8 cellular contexts compared by ENCODE assay signal in the genomic region with DNA sequence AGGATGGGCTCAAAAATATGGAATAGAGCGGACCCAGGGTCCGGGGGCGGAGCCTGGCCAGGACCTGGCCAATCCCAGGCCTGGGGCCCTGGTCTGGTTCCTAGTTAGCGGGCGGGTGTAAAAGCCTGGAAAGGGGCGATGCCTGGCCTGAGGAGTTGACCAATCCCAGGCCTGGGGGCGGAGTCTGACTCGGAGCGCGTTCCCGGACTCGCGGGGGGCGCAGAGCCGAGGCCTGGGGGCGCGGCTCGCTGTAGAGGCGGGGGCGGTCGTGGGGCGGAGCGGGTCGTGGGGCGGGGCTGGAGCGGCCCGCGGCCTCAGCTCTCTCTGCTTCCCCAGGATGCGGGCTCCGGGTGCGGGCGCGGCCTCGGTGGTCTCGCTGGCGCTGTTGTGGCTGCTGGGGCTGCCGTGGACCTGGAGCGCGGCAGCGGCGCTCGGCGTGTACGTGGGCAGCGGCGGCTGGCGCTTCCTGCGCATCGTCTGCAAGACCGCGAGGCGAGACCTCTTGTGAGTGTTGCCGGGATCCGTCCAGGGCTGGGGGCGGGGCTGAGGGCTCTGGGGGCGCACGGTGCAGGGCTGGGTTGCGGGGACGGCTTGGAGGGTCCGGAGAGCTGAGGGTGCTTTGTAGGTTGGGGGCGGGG. TPM values are rescaled to one million over a fixed set of nuclear protein-coding genes. Genes with fewer than 3 reads are reported as not detected.
DNase-seq lines count a peak whose midpoint lies in the region; FAIRE-seq and TF ChIP-seq lines count a peak whose summit lies in the region.

Gene SLC27A1 (plus strand): TSS at position 321 of the 638 bp plus-strand sequence. CDS start 17 bp downstream, at position 338.

- no peaks in the 10 kb centered on the region for H3K9me3 ChIP-seq in endothelial cell of umbilical vein (replicated peaks; ENCODE audit: control insufficient read depth, insufficient read depth, low read length)

- peak within 1 kb of the TSS; percentile 88 for H3K4me3 Mint-ChIP-seq in mesothelial cell of epicardium

- peak; percentile 38 for TF ChIP-seq POLR2A in endothelial cell of umbilical vein (IDR thresholded peaks at IDR 0.05; ENCODE audit: low read depth, low read length)

- H3K27me3 Mint-ChIP-seq in mesothelial cell of epicardium (ENCODE audit: low read depth), result no peaks in the 10 kb centered on the region

- CTCF ChIA-PET in endothelial cell of umbilical vein (lab: Charles Lee), result interaction anchor here (0.6 to 2.7 kb wide), 6 partner anchors 26 to 296 kb away, joined by 3 to 13 read pairs (median 3); partner anchors contain the start of gene MVB12A

- H3K79me2 ChIP-seq in endothelial cell of umbilical vein (ENCODE audit: control insufficient read depth, insufficient read depth, low read length), result no peaks in the 10 kb centered on the region

- no peaks in the 10 kb centered on the region for H3K27me3 ChIP-seq in endothelial cell of umbilical vein (ENCODE audit: control insufficient read depth in 2 of 2, insufficient read depth in 2 of 2, low read length in 2 of 2)

- intact Hi-C loops in endothelial cell of umbilical vein (cut with micrococcal nuclease), result loop anchor here (2.0 kb wide), 2 partner anchors 18 to 52 kb away; no protein-coding TSS in a partner anchor

- peak within 1 kb of the TSS; percentile 60 to 72 (median 61) for H3K4me3 ChIP-seq in endothelial cell of umbilical vein (replicated peaks in 1 of 3; ENCODE audit: insufficient read depth in 1 of 3, low read depth in 1 of 3, low read length in 3 of 3)

- peak within 1 kb of the TSS; percentile 49 for H3K9ac ChIP-seq in endothelial cell of umbilical vein (replicated peaks; ENCODE audit: extremely low read depth, insufficient read depth, low read length)

- FAIRE-seq in HTR-8/SVneo (lab: Jason Lieb, UNC), result no peak
- peak; percentile 99 for FAIRE-seq in endothelial cell of umbilical vein (lab: Jason Lieb, UNC)

- H3K36me3 Mint-ChIP-seq in mesothelial cell of epicardium, result peaks cover 1% of the 10 kb centered on the region

- H3K27ac Mint-ChIP-seq in mesothelial cell of epicardium, result peak within 1 kb of the TSS; percentile 94

- TF ChIP-seq CTCF in GM20000 (IDR thresholded peaks at IDR 0.05; ENCODE audit: extremely low read depth, missing control alignments) (no peak), endothelial cell of umbilical vein (IDR thresholded peaks at IDR 0.05; ENCODE audit: extremely low read depth in 1 of 2, insufficient read depth in 1 of 2, low read depth in 1 of 2, low read length in 2 of 2) (no peak), mesothelial cell of epicardium (IDR thresholded peaks at IDR 0.05; ENCODE audit: unreplicated experiment) (no peak)

- peak within 1 kb of the TSS; percentile 76 for H3K4me2 ChIP-seq in endothelial cell of umbilical vein (ENCODE audit: insufficient read depth, low read length)

- H2AFZ ChIP-seq in endothelial cell of umbilical vein (ENCODE audit: low read depth, low read length), result peak within 1 kb of the TSS; percentile 100

- no peaks in the 10 kb centered on the region for H3K9me1 ChIP-seq in endothelial cell of umbilical vein (replicated peaks; ENCODE audit: control insufficient read depth, extremely low read depth, insufficient read depth, low read length)

- POLR2A ChIA-PET in endothelial cell of umbilical vein (lab: Charles Lee), result interaction anchor here (0.6 kb wide), 1 partner anchor 15 kb away, joined by 5 read pairs; no protein-coding TSS in a partner anchor

- peak; percentile 93 for DNase-seq in COLO668 (lab: John Stamatoyannopoulos, UW; ENCODE audit: unreplicated experiment)
- peak; percentile 94 for DNase-seq in GM20000 (ENCODE audit: low spot score)
- peak; percentile 98 for DNase-seq in HTR-8/SVneo (ENCODE audit: insufficient read length, low spot score)
- DNase-seq in NOMO-1 treated with DMSO at 0.1 percent for 48 hours (lab: John Stamatoyannopoulos, UW; ENCODE audit: unreplicated experiment), result peak; percentile 99
- DNase-seq in activated T-cell treated with anti-CD3 and anti-CD28 coated beads for 1 hour (ENCODE audit: low read depth), result peak; percentile 82
- DNase-seq in endothelial cell of umbilical vein (ENCODE audit: low read depth, low spot score), result peak; percentile 99
- DNase-seq in mesothelial cell of epicardium (ENCODE audit: low spot score in 2 of 2, unreplicated experiment in 2 of 2), result peak; percentile 97
- peak; percentile 75 for DNase-seq in stimulated activated CD8-positive, alpha-beta memory T cell treated with anti-CD3 and anti-CD28 coated beads, Interleukin-15, amount 100 ng/mL, for 24 hours (ENCODE audit: low read depth)

- dilution Hi-C loops in endothelial cell of umbilical vein (cut with MboI; ENCODE audit: extremely low pct_ligation_motif_present, low sequenced_read_pairs), result no loop called here

- H3K36me3 ChIP-seq in endothelial cell of umbilical vein (ENCODE audit: control insufficient read depth in 2 of 2, extremely low read depth in 1 of 2, insufficient read depth in 2 of 2, low read length in 2 of 2), result no peaks in the 10 kb centered on the region

- BruUV-seq in endothelial cell of umbilical vein (replicated peaks; lab: Mats Ljungman, UMichigan), result no TSS peak

- H3K4me1 Mint-ChIP-seq in mesothelial cell of epicardium, result peaks cover 18% of the 10 kb centered on the region

- peaks cover 11% of the 10 kb centered on the region for H3K4me1 ChIP-seq in endothelial cell of umbilical vein (ENCODE audit: control insufficient read depth, extremely low read depth, insufficient read depth, low read length)

- peak within 1 kb of the TSS; percentile 16 for H3K27ac ChIP-seq in endothelial cell of umbilical vein (ENCODE audit: insufficient read depth, low read depth, low read length)

- no peaks in the 10 kb centered on the region for H4K20me1 ChIP-seq in endothelial cell of umbilical vein (replicated peaks; ENCODE audit: control insufficient read depth, extremely low read depth, insufficient read depth, low read length)

- H3K9me3 Mint-ChIP-seq in mesothelial cell of epicardium, result no peaks in the 10 kb centered on the region

TF ChIP-seq in endothelial cell of umbilical vein, 7 proteins besides CTCF, POLR2A, EP300 and RAD21:
- TF ChIP-seq POLR2AphosphoS5 (IDR thresholded peaks at IDR 0.05; ENCODE audit: insufficient read depth, low read depth, low read length) (peak; percentile 60), EZH2 (IDR thresholded peaks at IDR 0.05; ENCODE audit: borderline replicate concordance, low read depth, low read length, severe bottlenecking) (no peak), FOS (IDR thresholded peaks at IDR 0.05; ENCODE audit: borderline replicate concordance, insufficient read depth, low read length) (no peak)

RNA-seq across cellular contexts. Expression of gene SLC27A1, which starts in this region (rescaled TPM):
- total RNA-seq in endothelial cell of umbilical vein (13.5 and 14.9 TPM in 2 replicates), mesothelial cell of epicardium (25.1 to 27.5 TPM (median 26.0 TPM) in 3 replicates)
- 10.4 and 11.9 TPM in 2 replicates for polyA plus RNA-seq in endothelial cell of umbilical vein
- 4.8 and 6.3 TPM in 2 replicates for polyA plus RNA-seq in endothelial cell of umbilical vein (2011; cell fraction: cytosol; rRNA removed)
- polyA plus RNA-seq in endothelial cell of umbilical vein (2011; cell fraction: nucleus; rRNA removed), result 14.2 and 17.9 TPM in 2 replicates
- polyA plus RNA-seq in endothelial cell of umbilical vein (2012), result 6.9 and 12.3 TPM in 2 replicates
- 9.9 and 10.3 TPM in 2 replicates for polyA minus RNA-seq in endothelial cell of umbilical vein
- 2.3 TPM for polyA minus RNA-seq in endothelial cell of umbilical vein (2011; cell fraction: cytosol; rRNA and poly(A)+ RNA removed)
- 5.6 and 10.7 TPM in 2 replicates for polyA minus RNA-seq in endothelial cell of umbilical vein (2011; cell fraction: nucleus; rRNA and poly(A)+ RNA removed)

Comparison
In these comparisons a context has a peak if more than half of its experiments do, and no peak if none do; other contexts are left out.
1. Peak in every context shown above with its lines: DNase-seq, H3K4me3 ChIP-seq and H3K27ac ChIP-seq.